19 cellular contexts compared by ENCODE assay signal in the genomic region with DNA sequence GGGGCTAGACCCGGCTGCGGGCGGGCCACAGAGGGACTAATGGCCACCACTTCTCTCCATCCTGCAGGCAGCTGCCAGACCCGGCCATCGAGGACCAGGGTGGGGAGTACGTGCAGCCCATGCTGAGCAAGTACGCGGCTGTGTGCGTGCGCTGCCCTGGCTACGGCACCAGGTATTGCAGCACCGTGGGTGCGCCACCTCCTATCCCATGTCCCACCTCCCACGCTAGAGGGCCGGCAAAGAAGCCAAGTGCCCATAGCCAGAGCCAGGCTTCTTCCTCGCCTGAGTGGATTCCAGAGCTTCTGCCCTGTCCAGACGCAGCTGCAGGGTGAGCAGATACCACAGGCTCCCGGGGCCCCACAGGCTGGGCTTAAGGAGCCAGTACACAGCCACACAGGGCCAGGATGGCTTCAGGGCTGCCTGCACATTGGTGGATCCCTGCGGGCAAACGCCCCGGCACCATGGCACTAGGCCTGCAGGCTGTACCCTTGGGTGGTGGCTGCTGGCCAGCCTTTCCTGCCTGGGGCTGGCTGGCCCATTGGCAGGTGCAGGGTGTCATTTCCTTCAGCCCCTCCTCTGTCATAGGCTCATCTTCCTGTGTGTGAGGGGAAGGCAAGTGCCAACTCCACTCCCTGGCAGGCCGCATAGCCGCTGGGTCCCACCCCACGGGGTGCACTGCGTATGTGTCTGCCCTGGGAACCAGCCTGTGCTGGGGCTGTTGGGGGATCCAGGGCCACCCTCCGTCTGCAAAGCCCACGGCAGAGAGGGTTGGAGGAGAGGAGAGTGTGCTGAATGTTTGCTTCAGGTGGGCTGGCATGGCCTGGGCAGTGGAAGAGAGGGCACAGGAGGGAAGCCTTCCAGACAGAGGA. TPM values are rescaled to one million over a fixed set of nuclear protein-coding genes. Genes with fewer than 3 reads are reported as not detected.
A peak's percentile ranks its signal among the peaks of the same experiment; 100 is the strongest.
DNase-seq lines count a peak whose midpoint lies in the region; ATAC-seq and TF ChIP-seq lines count a peak whose summit lies in the region.
"Had no signal": no experiment of that assay in that cellular context is flagged by ENCODE, and none has a peak within 500 bp of the region (broad histone marks: within the 10 kb centered on the region; RNA-seq: fewer than 3 reads in every experiment).

No MANE protein-coding gene starts in this region.

- H3K4me1 ChIP-seq in HEK293 (ENCODE audit: control insufficient read depth, insufficient read depth, low read length) (no peaks in the 10 kb centered on the region), psoas muscle (peaks cover 10% of the 10 kb centered on the region)
- H3K4me1 ChIP-seq: body of pancreas, stomach had no signal

- DNase-seq in psoas muscle (peak; percentile 44 to 82), nucleus accumbens (lab: John Stamatoyannopoulos, UW) (no peak), head of caudate nucleus (no peak)
- DNase-seq: activated CD4-positive, alpha-beta T cell treated with anti-CD3 and anti-CD28 coated beads for 48 hours; body of pancreas; DMS79 treated with DMSO at 0.1 percent for 48 hours; effector memory CD8-positive, alpha-beta T cell; heart left ventricle; NCI-H1930; NCI-H2227 treated with DMSO at 0.1 percent for 48 hours; NCI-H748 treated with DMSO at 0.1 percent for 48 hours; SJCRH30; stimulated activated CD4-positive, alpha-beta T cell treated with anti-CD3 and anti-CD28 coated beads, Interleukin-4, amount 100 ng/mL, for 4 hours; stomach; T-helper 1 cell had no signal

- POLR2A ChIA-PET in HEK293 (lab: Yijun Ruan, JAX), result no interaction called here

- CTCF ChIA-PET in HEK293 (lab: Yijun Ruan, JAX), result interaction anchor here (0.5 to 2.0 kb wide), 2 partner anchors 22 to 467 kb away, joined by 3 to 4 read pairs; no protein-coding TSS in a partner anchor

- H3K9me3 ChIP-seq in HEK293 (ENCODE audit: control insufficient read depth, insufficient read depth, low read depth, low read length), result no peaks in the 10 kb centered on the region
- H3K9me3 ChIP-seq in psoas muscle, result no peaks in the 10 kb centered on the region
- H3K9me3 ChIP-seq: body of pancreas, heart left ventricle, neutrophil, SJCRH30, stomach had no signal

- ATAC-seq in esophagus mucosa (peak; percentile 63), psoas muscle (peak; percentile 79 to 92 (median 88)), GM21528 (IDR thresholded peaks at IDR 0.05; ENCODE audit: low FRiP score, unreplicated experiment) (no peak)
- ATAC-seq: body of pancreas; effector memory CD8-positive, alpha-beta T cell had no signal

- intact Hi-C loops in psoas muscle (cut with DNase I) (no loop called here), head of caudate nucleus (cut with DNase I) (no loop called here)

- TF ChIP-seq CTCF in HEK293 (tag by site-specific recombination; IDR thresholded peaks at IDR 0.05) (no peak), psoas muscle (IDR thresholded peaks at IDR 0.05) (no peak)

- peaks cover 0 to 33% of the 10 kb centered on the region in 2 experiments; a peak in 1 of 3 replicates for H3K36me3 ChIP-seq in HEK293 (ENCODE audit: control insufficient read depth in 2 of 2, insufficient read depth in 1 of 2, low read length in 2 of 2)
- peaks cover 0 to 50% of the 10 kb centered on the region in 2 donors for H3K36me3 ChIP-seq in psoas muscle (ENCODE audit: insufficient read depth in 1 of 2, low read depth in 1 of 2)
- H3K36me3 ChIP-seq: SJCRH30 had no signal

- no peaks in the 10 kb centered on the region for H3K27me3 ChIP-seq in psoas muscle (ENCODE audit: insufficient read depth in 3 of 3, low read length in 2 of 3)
- H3K27me3 ChIP-seq: body of pancreas, heart left ventricle, neutrophil, SJCRH30, stomach had no signal

- H3K27ac ChIP-seq in HEK293 (ENCODE audit: extremely low read depth, low read depth, low read length) (no peak overlapping the region), psoas muscle (peak overlapping the region; percentile 77)
- H3K27ac ChIP-seq: body of pancreas, heart left ventricle, neutrophil, SJCRH30, stomach had no signal

- 41 to 62% (median 48%) methylated on average over 27 of the region's 27 CpGs for WGBS in psoas muscle, 3 donors

- H3K4me3 ChIP-seq in HEK293 (ENCODE audit: low read depth, low read length) (no peak overlapping the region), psoas muscle (no peak overlapping the region)
- H3K4me3 ChIP-seq: body of pancreas, heart left ventricle, SJCRH30, stomach had no signal

TF ChIP-seq in HEK293, 187 proteins besides CTCF, POLR2A, EP300 and RAD21:
- TF ChIP-seq ZNF624 (tag by site-specific recombination; IDR thresholded peaks at IDR 0.05) (no peak), ZFHX2 (tag by site-specific recombination; conservative IDR thresholded peaks at IDR 0.05) (peak; percentile 24; the same call in 1 of the 2 replicates), ZNF837 (tag by site-specific recombination; IDR thresholded peaks at IDR 0.05) (no peak), ZNF530 (tag by site-specific recombination; IDR thresholded peaks at IDR 0.05; ENCODE audit: low read depth) (no peak), ZSCAN30 (tag by site-specific recombination; IDR thresholded peaks at IDR 0.05) (no peak), EGR2 (tag by site-specific recombination; IDR thresholded peaks at IDR 0.05; ENCODE audit: low read depth) (no peak), ZNF37A (tag by site-specific recombination; IDR thresholded peaks at IDR 0.05) (no peak)
- TF ChIP-seq, protein P1, sequence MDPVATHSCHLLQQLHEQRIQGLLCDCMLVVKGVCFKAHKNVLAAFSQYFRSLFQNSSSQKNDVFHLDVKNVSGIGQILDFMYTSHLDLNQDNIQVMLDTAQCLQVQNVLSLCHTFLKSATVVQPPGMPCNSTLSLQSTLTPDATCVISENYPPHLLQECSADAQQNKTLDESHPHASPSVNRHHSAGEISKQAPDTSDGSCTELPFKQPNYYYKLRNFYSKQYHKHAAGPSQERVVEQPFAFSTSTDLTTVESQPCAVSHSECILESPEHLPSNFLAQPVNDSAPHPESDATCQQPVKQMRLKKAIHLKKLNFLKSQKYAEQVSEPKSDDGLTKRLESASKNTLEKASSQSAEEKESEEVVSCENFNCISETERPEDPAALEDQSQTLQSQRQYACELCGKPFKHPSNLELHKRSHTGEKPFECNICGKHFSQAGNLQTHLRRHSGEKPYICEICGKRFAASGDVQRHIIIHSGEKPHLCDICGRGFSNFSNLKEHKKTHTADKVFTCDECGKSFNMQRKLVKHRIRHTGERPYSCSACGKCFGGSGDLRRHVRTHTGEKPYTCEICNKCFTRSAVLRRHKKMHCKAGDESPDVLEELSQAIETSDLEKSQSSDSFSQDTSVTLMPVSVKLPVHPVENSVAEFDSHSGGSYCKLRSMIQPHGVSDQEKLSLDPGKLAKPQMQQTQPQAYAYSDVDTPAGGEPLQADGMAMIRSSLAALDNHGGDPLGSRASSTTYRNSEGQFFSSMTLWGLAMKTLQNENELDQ (tag by site-specific recombination; IDR thresholded peaks at IDR 0.05; ENCODE audit: low read depth), result no peak
- TF ChIP-seq, protein P2, sequence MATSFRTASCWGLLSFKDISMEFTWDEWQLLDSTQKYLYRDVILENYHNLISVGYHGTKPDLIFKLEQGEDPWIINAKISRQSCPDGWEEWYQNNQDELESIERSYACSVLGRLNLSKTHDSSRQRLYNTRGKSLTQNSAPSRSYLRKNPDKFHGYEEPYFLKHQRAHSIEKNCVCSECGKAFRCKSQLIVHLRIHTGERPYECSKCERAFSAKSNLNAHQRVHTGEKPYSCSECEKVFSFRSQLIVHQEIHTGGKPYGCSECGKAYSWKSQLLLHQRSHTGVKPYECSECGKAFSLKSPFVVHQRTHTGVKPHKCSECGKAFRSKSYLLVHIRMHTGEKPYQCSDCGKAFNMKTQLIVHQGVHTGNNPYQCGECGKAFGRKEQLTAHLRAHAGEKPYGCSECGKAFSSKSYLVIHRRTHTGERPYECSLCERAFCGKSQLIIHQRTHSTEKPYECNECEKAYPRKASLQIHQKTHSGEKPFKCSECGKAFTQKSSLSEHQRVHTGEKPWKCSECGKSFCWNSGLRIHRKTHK (tag by site-specific recombination; IDR thresholded peaks at IDR 0.05), result no peak

RNA-seq across cellular contexts. Expression of gene DGCR8, which starts 16.5 kb away (rescaled TPM):
- total RNA-seq in esophagus mucosa (16.2 TPM), psoas muscle (10 to 100 TPM; 12.2 to 19.5 (median 15.0) TPM)
- polyA plus RNA-seq in psoas muscle, result 10 to 100 TPM; 10.5 to 21.5 (median 15.3) TPM

RNA-seq across cellular contexts. Expression of gene TANGO2, which starts 42.6 kb away (rescaled TPM):
- 10.6 TPM for total RNA-seq in esophagus mucosa
- 10 to 100 TPM; 20.6 to 41.0 (median 36.4) TPM for total RNA-seq in psoas muscle
- 10 to 100 TPM; 28.2 to 73.3 (median 28.5) TPM for polyA plus RNA-seq in psoas muscle

RNA-seq across cellular contexts. Expression of gene ARVCF, which starts 46.9 kb away (rescaled TPM):
- total RNA-seq in esophagus mucosa (3.1 TPM), psoas muscle (10 to 100 TPM in 2 of 4 donors, 1 to 10 TPM in 2; 8.7 to 28.0 (median 14.8) TPM)
- 1 to 10 TPM; 3.6 to 7.3 (median 7.0) TPM for polyA plus RNA-seq in psoas muscle

RNA-seq across cellular contexts. Expression of gene RANBP1, which starts 52.4 kb away (rescaled TPM):
- 141 TPM for total RNA-seq in esophagus mucosa
- total RNA-seq in psoas muscle, result 10 to 100 TPM; 32.2 to 55.7 (median 49.0) TPM
- 100 to 1,000 TPM in 1 of 3 donors, 10 to 100 TPM in 2; 44.1 to 161 (median 57.8) TPM for polyA plus RNA-seq in psoas muscle

RNA-seq across cellular contexts. Expression of gene TRMT2A, which starts 53.5 kb away (rescaled TPM):
- 31.8 TPM for total RNA-seq in esophagus mucosa
- total RNA-seq in psoas muscle, result 10 to 100 TPM; 20.5 to 34.1 (median 24.9) TPM
- polyA plus RNA-seq in psoas muscle, result 10 to 100 TPM; 20.8 to 32.4 (median 31.6) TPM

Comparison
In these comparisons a context has a peak if more than half of its experiments do, and no peak if none do; other contexts are left out.
1. DNase-seq: peak in psoas muscle (2 of 2); none in nucleus accumbens (0 of 56) and head of caudate nucleus (0 of 42).